Comparison of ENCODE assay signal across 30 cellular contexts in genomic region chr14:53975444-53975843, GRCh38. TPM values are rescaled to one million over a fixed set of nuclear protein-coding genes. Genes with fewer than 3 reads are reported as not detected.
"Had no signal": no experiment of that assay in that cellular context is flagged by ENCODE, and none has a peak within 500 bp of the region (broad histone marks: within the 10 kb centered on the region; RNA-seq: fewer than 3 reads in every experiment).

No MANE protein-coding gene starts in this region.

- ATAC-seq: activated naive CD4-positive, alpha-beta T cell treated with anti-CD3 and anti-CD28 coated beads, Interleukin-2, amount 50 U/mL, for 72 hours; activated T-cell treated with anti-CD3 and anti-CD28 coated beads, Interleukin-2, amount 50 U/mL, for 72 hours; esophagus mucosa; WTC11 had no signal

- H3K27me3 ChIP-seq: ascending aorta, breast epithelium, cardiac muscle cell, dorsolateral prefrontal cortex had no signal

- H3K27ac ChIP-seq: ascending aorta, breast epithelium, cardiac muscle cell, coronary artery, dorsolateral prefrontal cortex, VCaP had no signal

- H3K9me3 ChIP-seq: ascending aorta, breast epithelium had no signal

- H3K4me3 ChIP-seq: ascending aorta, breast epithelium, cardiac muscle cell, coronary artery, dorsolateral prefrontal cortex had no signal

- H3K4me1 ChIP-seq: ascending aorta, breast epithelium had no signal

- H3K36me3 ChIP-seq: ascending aorta, breast epithelium, cardiac muscle cell had no signal

- DNase-seq: activated CD4-positive, alpha-beta memory T cell treated with anti-CD3 and anti-CD28 coated beads, Interleukin-2, amount 10 ng/mL, durations not matched to agents 7 days and 5 days; activated CD4-positive, alpha-beta T cell treated with anti-CD3 and anti-CD28 coated beads for 1 hour; activated CD4-positive, alpha-beta T cell treated with anti-CD3 and anti-CD28 coated beads for 4 hours; activated CD4-positive, alpha-beta T cell treated with anti-CD3 and anti-CD28 coated beads, Interleukin-2, amount 10 ng/mL, durations not matched to agents 7 days and 5 days; activated CD4-positive, alpha-beta T cell treated with anti-CD3 and anti-CD28 coated beads, Interleukin-2, amount 50 U/mL, for 4 hours; activated CD8-positive, alpha-beta memory T cell treated with anti-CD3 and anti-CD28 coated beads, Interleukin-2, amount 50 U/mL, for 48 hours; activated gamma-delta T cell; activated naive CD4-positive, alpha-beta T cell; activated naive CD4-positive, alpha-beta T cell treated with anti-CD3 and anti-CD28 coated beads, Interleukin-2, amount 10 ng/mL, durations not matched to agents 7 days and 5 days; activated naive CD8-positive, alpha-beta T cell treated with anti-CD3 and anti-CD28 coated beads, Interleukin-2, amount 10 ng/mL, durations not matched to agents 7 days and 5 days; activated T-cell treated with anti-CD3 and anti-CD28 coated beads for 4 hours; activated T-cell treated with anti-CD3 and anti-CD28 coated beads, Interleukin-2, amount 50 U/mL, for 24 hours; activated T-cell treated with anti-CD3 and anti-CD28 coated beads, Interleukin-2, amount 50 U/mL, for 72 hours; central memory CD4-positive, alpha-beta T cell; cerebellar nuclear complex; dorsolateral prefrontal cortex; effector memory CD4-positive, alpha-beta T cell; endodermal cell; head of caudate nucleus; T-helper 2 cell had no signal

- FAIRE-seq: frontal cortex, TTC549 had no signal

RNA-seq across cellular contexts. Expression of gene BMP4, which starts 18.8 kb away (rescaled TPM):
- total RNA-seq: activated naive CD4-positive, alpha-beta T cell treated with anti-CD3 and anti-CD28 coated beads, Interleukin-2, amount 50 U/mL, for 72 hours had no signal
